Comparison of ENCODE assay signal across 9 cellular contexts in genomic region chr6:24909281-24910216, GRCh38. TPM values are rescaled to one million over a fixed set of nuclear protein-coding genes. Genes with fewer than 3 reads are reported as not detected.
DNase-seq lines count a peak whose midpoint lies in the region; ATAC-seq, FAIRE-seq and TF ChIP-seq lines count a peak whose summit lies in the region.
"Had no signal": no experiment of that assay in that cellular context is flagged by ENCODE, and none has a peak within 500 bp of the region (broad histone marks: within the 10 kb centered on the region; RNA-seq: fewer than 3 reads in every experiment).

No MANE protein-coding gene starts in this region.

- peaks cover 86% of the 10 kb centered on the region for H3K4me1 Mint-ChIP-seq in activated CD4-positive, alpha-beta memory T cell treated with anti-CD3 and anti-CD28 coated beads, Interleukin-2, amount 10 ng/mL, durations not matched to agents 7 days and 5 days
- peaks cover 71 to 96% of the 10 kb centered on the region in 2 donors for H3K4me1 Mint-ChIP-seq in stimulated activated naive B cell treated with anti-CD40 and anti-IgM and Interleukin-4, amounts not matched to agents 10 μg/mL and 1 μg/mL and 100 μg/mL, for 72 hours

- no peak for FAIRE-seq in keratinocyte (lab: Jason Lieb, UNC)

- DNase-seq in NCI-H2171 treated with DMSO at 0.1 percent for 48 hours (lab: John Stamatoyannopoulos, UW) (peak; percentile 11), NCI-H2171 (lab: John Stamatoyannopoulos, UW) (no peak), keratinocyte (ENCODE audit: low read depth, low spot score) (no peak), GM13977 (ENCODE audit: low spot score) (no peak), NOMO-1 treated with DMSO at 0.1 percent for 48 hours (lab: John Stamatoyannopoulos, UW; ENCODE audit: unreplicated experiment) (no peak)
- DNase-seq in activated CD4-positive, alpha-beta memory T cell treated with anti-CD3 and anti-CD28 coated beads, Interleukin-2, amount 10 ng/mL, durations not matched to agents 7 days and 5 days: no peak
- no peak for DNase-seq in stimulated activated naive B cell treated with anti-CD40 and anti-IgM and Interleukin-4, amounts not matched to agents 10 μg/mL and 1 μg/mL and 100 μg/mL, for 72 hours

- no peak overlapping the region for H3K9ac ChIP-seq in keratinocyte (ENCODE audit: control insufficient read depth, extremely low read depth, insufficient read depth, low read length)

- POLR2A ChIA-PET in activated CD4-positive, alpha-beta memory T cell treated with anti-CD3 and anti-CD28 coated beads, Interleukin-2, amount 10 ng/mL, durations not matched to agents 7 days and 5 days (lab: Charles Lee): interaction anchor here (0.6 to 7.4 kb wide), 18 partner anchors 9 to 108 kb away, joined by 3 to 104 read pairs (median 19); partner anchors contain the start of gene RIPOR2

- no peak overlapping the region for H3K27ac ChIP-seq in keratinocyte (ENCODE audit: control insufficient read depth, insufficient read depth, low read length)
- H3K27ac ChIP-seq: PC-9 had no signal

- H3K27ac Mint-ChIP-seq in activated CD4-positive, alpha-beta memory T cell treated with anti-CD3 and anti-CD28 coated beads, Interleukin-2, amount 10 ng/mL, durations not matched to agents 7 days and 5 days: peak overlapping the region; percentile 79
- H3K27ac Mint-ChIP-seq in stimulated activated naive B cell treated with anti-CD40 and anti-IgM and Interleukin-4, amounts not matched to agents 10 μg/mL and 1 μg/mL and 100 μg/mL, for 72 hours: peak overlapping the region; percentile 98

- H3K36me3 Mint-ChIP-seq in activated CD4-positive, alpha-beta memory T cell treated with anti-CD3 and anti-CD28 coated beads, Interleukin-2, amount 10 ng/mL, durations not matched to agents 7 days and 5 days (ENCODE audit: low read depth): peaks cover 93% of the 10 kb centered on the region
- H3K36me3 Mint-ChIP-seq in stimulated activated naive B cell treated with anti-CD40 and anti-IgM and Interleukin-4, amounts not matched to agents 10 μg/mL and 1 μg/mL and 100 μg/mL, for 72 hours: peaks cover 7 to 24% of the 10 kb centered on the region in 2 donors

- dilution Hi-C loops in keratinocyte (cut with MboI; ENCODE audit: extremely low pct_ligation_motif_present, low sequenced_read_pairs): no loop called here

- TF ChIP-seq CTCF in keratinocyte (optimal IDR thresholded peaks at IDR 0.05 in 1 of 3, IDR thresholded peaks at IDR 0.05 in 1 of 3, conservative IDR thresholded peaks at IDR 0.05 in 1 of 3; ENCODE audit: extremely low read depth in 1 of 3, insufficient read depth in 2 of 3, low read length in 3 of 3) (no peak), GM13977 (IDR thresholded peaks at IDR 0.05; ENCODE audit: extremely low read depth, insufficient read depth, missing control alignments) (no peak)

- H3K4me2 ChIP-seq in keratinocyte (ENCODE audit: control insufficient read depth, extremely low read depth, insufficient read depth, low read depth, low read length): peak overlapping the region; percentile 70
- H3K4me2 ChIP-seq: PC-9 had no signal

- peak; percentile 13 to 14 for ATAC-seq in stimulated activated naive B cell treated with anti-CD40 and anti-IgM and Interleukin-4, amounts not matched to agents 10 μg/mL and 1 μg/mL and 100 μg/mL, for 72 hours (replicated peaks)
- no peak for ATAC-seq in GM18502 (IDR thresholded peaks at IDR 0.05; ENCODE audit: poor library complexity, unreplicated experiment)

- H4K20me1 ChIP-seq in keratinocyte (ENCODE audit: control insufficient read depth, extremely low read depth, insufficient read depth, low read length): no peaks in the 10 kb centered on the region

- no peaks in the 10 kb centered on the region for H3K79me2 ChIP-seq in keratinocyte (ENCODE audit: control insufficient read depth, insufficient read depth, low read length)

- peaks cover 61% of the 10 kb centered on the region for H3K27me3 ChIP-seq in keratinocyte (ENCODE audit: control insufficient read depth, extremely low read depth, insufficient read depth, low read length)

- peaks cover 7% of the 10 kb centered on the region for H3K4me1 ChIP-seq in keratinocyte (ENCODE audit: control insufficient read depth, extremely low read depth, insufficient read depth, low read length)

- CTCF ChIA-PET in activated CD4-positive, alpha-beta memory T cell treated with anti-CD3 and anti-CD28 coated beads, Interleukin-2, amount 10 ng/mL, durations not matched to agents 7 days and 5 days (lab: Charles Lee): interaction anchor here (0.8 to 6.7 kb wide), 15 partner anchors 10 to 161 kb away, joined by 3 to 73 read pairs (median 7); partner anchors contain the start of gene RIPOR2

- no peaks in the 10 kb centered on the region for H3K9me3 Mint-ChIP-seq in activated CD4-positive, alpha-beta memory T cell treated with anti-CD3 and anti-CD28 coated beads, Interleukin-2, amount 10 ng/mL, durations not matched to agents 7 days and 5 days
- no peaks in the 10 kb centered on the region for H3K9me3 Mint-ChIP-seq in stimulated activated naive B cell treated with anti-CD40 and anti-IgM and Interleukin-4, amounts not matched to agents 10 μg/mL and 1 μg/mL and 100 μg/mL, for 72 hours

- H3K36me3 ChIP-seq in keratinocyte (ENCODE audit: control insufficient read depth in 2 of 2, extremely low read depth in 1 of 2, insufficient read depth in 2 of 2, low read length in 2 of 2): no peaks in the 10 kb centered on the region

- in situ Hi-C loops in GM13977 (cut with MboI; ENCODE audit: low pct_unique_long_range_greater_than_20kb, low sequenced_read_pairs, unreplicated experiment): no loop called here

- H2AFZ ChIP-seq in keratinocyte (ENCODE audit: control insufficient read depth, low read length): no peak overlapping the region
- H2AFZ ChIP-seq: PC-9 had no signal

- no peaks in the 10 kb centered on the region for H3K9me3 ChIP-seq in keratinocyte (ENCODE audit: control insufficient read depth, low read depth, low read length)

- H3K27me3 Mint-ChIP-seq in activated CD4-positive, alpha-beta memory T cell treated with anti-CD3 and anti-CD28 coated beads, Interleukin-2, amount 10 ng/mL, durations not matched to agents 7 days and 5 days: no peaks in the 10 kb centered on the region
- no peaks in the 10 kb centered on the region for H3K27me3 Mint-ChIP-seq in stimulated activated naive B cell treated with anti-CD40 and anti-IgM and Interleukin-4, amounts not matched to agents 10 μg/mL and 1 μg/mL and 100 μg/mL, for 72 hours

- no peak overlapping the region for H3K4me3 ChIP-seq in keratinocyte (ENCODE audit: control insufficient read depth in 2 of 3, extremely low read depth in 1 of 3, insufficient read depth in 2 of 3, low read depth in 1 of 3, low read length in 3 of 3)
- H3K4me3 ChIP-seq: PC-9 had no signal

- H3K4me3 Mint-ChIP-seq in activated CD4-positive, alpha-beta memory T cell treated with anti-CD3 and anti-CD28 coated beads, Interleukin-2, amount 10 ng/mL, durations not matched to agents 7 days and 5 days: peak overlapping the region; percentile 76
- H3K4me3 Mint-ChIP-seq in stimulated activated naive B cell treated with anti-CD40 and anti-IgM and Interleukin-4, amounts not matched to agents 10 μg/mL and 1 μg/mL and 100 μg/mL, for 72 hours: peak overlapping the region; percentile 87 to 93

- H3K9me1 ChIP-seq in keratinocyte (ENCODE audit: control insufficient read depth, extremely low read depth, insufficient read depth, low read length): no peaks in the 10 kb centered on the region

RNA-seq across cellular contexts. Expression of gene RIPOR2, which starts 26.2 kb away (rescaled TPM):
- 100 to 1,000 TPM; 234 to 240 TPM for total RNA-seq in activated CD4-positive, alpha-beta memory T cell treated with anti-CD3 and anti-CD28 coated beads, Interleukin-2, amount 10 ng/mL, durations not matched to agents 7 days and 5 days
- polyA plus RNA-seq in keratinocyte: 0.01 to 0.07 TPM (median 0.01 TPM) in 3 replicates
- 0.29 TPM for polyA plus RNA-seq in keratinocyte (2011; ENCODE audit: low read depth)
- polyA plus RNA-seq in keratinocyte (2011; cell fraction: cytosol; rRNA removed): 0.01 and 0.02 TPM in 2 replicates
- polyA plus RNA-seq in keratinocyte (2011; cell fraction: nucleus; rRNA removed): 0.06 and 0.07 TPM in 2 replicates
- polyA plus RNA-seq in keratinocyte (2012; ENCODE audit: low replicate concordance): 0.10 TPM in 1 of 2 replicates, not detected in the other
- 0.10 TPM in 1 of 3 replicates, not detected in the others for polyA minus RNA-seq in keratinocyte
- polyA minus RNA-seq in keratinocyte (2011; cell fraction: cytosol; rRNA and poly(A)+ RNA removed): not detected
- polyA minus RNA-seq in keratinocyte (2011; cell fraction: nucleus; rRNA and poly(A)+ RNA removed): not detected in 2 replicates
